Comparison of ENCODE assay signal across 19 cellular contexts in genomic region chr5:143976055-143976454, GRCh38.
DNase-seq lines count a peak whose midpoint lies in the region; ATAC-seq and TF ChIP-seq lines count a peak whose summit lies in the region.
"Had no signal": no experiment of that assay in that cellular context is flagged by ENCODE, and none has a peak within 500 bp of the region (broad histone marks: within the 10 kb centered on the region; RNA-seq: fewer than 3 reads in every experiment).

No MANE protein-coding gene starts in this region.

- no peaks in the 10 kb centered on the region for H3K9me3 Mint-ChIP-seq in GM23338
- H3K9me3 Mint-ChIP-seq: CD4-positive, alpha-beta T cell had no signal

- peaks cover 5% of the 10 kb centered on the region; the same call in 2 of the 3 replicates for H3K4me1 Mint-ChIP-seq in GM23338

- H3K9me2 ChIP-seq in GM23338 (ENCODE audit: insufficient read depth) = no peaks in the 10 kb centered on the region

- H4K20me1 ChIP-seq in GM23338 (replicated peaks; ENCODE audit: insufficient read depth) = no peaks in the 10 kb centered on the region

- H3K27ac Mint-ChIP-seq in GM23338 = no peak overlapping the region
- H3K27ac Mint-ChIP-seq: CD4-positive, alpha-beta T cell had no signal

- no peak for ATAC-seq in GM23338
- ATAC-seq in GM18867 (IDR thresholded peaks at IDR 0.05; ENCODE audit: unreplicated experiment) = no peak

- H3K27ac ChIP-seq in GM23338 (ENCODE audit: low read depth) = no peak overlapping the region
- H3K27ac ChIP-seq: PC-9, SJSA1 had no signal

- H3K27me3 Mint-ChIP-seq in GM23338 (ENCODE audit: insufficient read depth, low read depth, poor library complexity) = no peaks in the 10 kb centered on the region
- H3K27me3 Mint-ChIP-seq: CD4-positive, alpha-beta T cell had no signal

- no peak overlapping the region for H3K4me3 Mint-ChIP-seq in GM23338
- H3K4me3 Mint-ChIP-seq: CD4-positive, alpha-beta T cell had no signal

- DNase-seq in GM23338 (ENCODE audit: low spot score) (no peak), M059J (ENCODE audit: low read depth) (peak; percentile 55), foreskin fibroblast (peak; percentile 36 to 54), renal cortical epithelial cell (ENCODE audit: low read depth) (peak; percentile 47), amygdala (lab: John Stamatoyannopoulos, UW) (no peak), AG20443 (ENCODE audit: low spot score) (no peak)
- DNase-seq: BE2C; CD4-positive, alpha-beta T cell; EL; KG1; NCI-H1092 treated with DMSO at 0.1 percent for 48 hours; NCI-H187 treated with DMSO at 0.1 percent for 48 hours; NCI-H2171; NCI-H510A; NCI-H82; PC-9 had no signal

- H2AFZ ChIP-seq in GM23338 = 0 out of 2 replicates have a peak overlapping the region, but pooled peaks have one; percentile 38
- H2AFZ ChIP-seq: PC-9 had no signal

- no peaks in the 10 kb centered on the region for H3F3A ChIP-seq in GM23338 (replicated peaks; ENCODE audit: low read depth)

- H3K79me2 ChIP-seq in GM23338 (replicated peaks; ENCODE audit: insufficient read depth) = no peaks in the 10 kb centered on the region

- no peak overlapping the region for H3K4me3 ChIP-seq in GM23338
- H3K4me3 ChIP-seq in foreskin fibroblast (ENCODE audit: low read depth in 1 of 2, low read length in 2 of 2) = no peak overlapping the region
- H3K4me3 ChIP-seq: HAP-1, PC-9, SJSA1 had no signal

- TF ChIP-seq CTCF in GM23338 (conservative IDR thresholded peaks at IDR 0.05; ENCODE audit: low read depth in 2 of 2) (no peak), foreskin fibroblast (IDR thresholded peaks at IDR 0.05; ENCODE audit: low read depth, low read length) (no peak)

- no peaks in the 10 kb centered on the region for H3K27me3 ChIP-seq in GM23338 (ENCODE audit: insufficient read depth)
- H3K27me3 ChIP-seq: BE2C, SJSA1 had no signal

- no peaks in the 10 kb centered on the region for H3K4me1 ChIP-seq in GM23338 (ENCODE audit: insufficient read depth)
- H3K4me1 ChIP-seq: BE2C, HAP-1, SJSA1 had no signal

- no peaks in the 10 kb centered on the region for H3K36me3 ChIP-seq in GM23338 (ENCODE audit: insufficient read depth)
- H3K36me3 ChIP-seq: BE2C, HAP-1, SJSA1 had no signal

- H3K4me2 ChIP-seq in GM23338 = no peak overlapping the region
- H3K4me2 ChIP-seq: PC-9 had no signal

- H3K36me3 Mint-ChIP-seq in GM23338 (ENCODE audit: low read depth) = no peaks in the 10 kb centered on the region

TF ChIP-seq in GM23338, 12 proteins besides CTCF, POLR2A, EP300 and RAD21 (continues in another document):
- TF ChIP-seq EZH2phosphoT487 (IDR thresholded peaks at IDR 0.05; ENCODE audit: unreplicated experiment) (no peak), REST (IDR thresholded peaks at IDR 0.05; ENCODE audit: unreplicated experiment) (no peak), ZNF462 (CRISPR knock-in tag; IDR thresholded peaks at IDR 0.05) (no peak), STAT1 (IDR thresholded peaks at IDR 0.05; ENCODE audit: unreplicated experiment) (no peak), ZNF114 (CRISPR knock-in tag; IDR thresholded peaks at IDR 0.05) (no peak), ETS1 (IDR thresholded peaks at IDR 0.05) (no peak), ZNF331 (CRISPR knock-in tag; IDR thresholded peaks at IDR 0.05; ENCODE audit: low read depth) (no peak), CREB1 (CRISPR knock-in tag; IDR thresholded peaks at IDR 0.05; ENCODE audit: low read depth) (no peak), EZH2 (IDR thresholded peaks at IDR 0.05; ENCODE audit: low read depth, unreplicated experiment) (no peak), NANOG (IDR thresholded peaks at IDR 0.05; ENCODE audit: borderline replicate concordance) (no peak), POLR2AphosphoS5 (IDR thresholded peaks at IDR 0.05; ENCODE audit: low read depth) (no peak)

Comparison
In these comparisons a context has a peak if more than half of its experiments do, and no peak if none do; other contexts are left out.
1. DNase-seq: peak in M059J (single experiment), foreskin fibroblast (2 of 2) and renal cortical epithelial cell (single experiment); none in GM23338 (single experiment), amygdala (0 of 56) and AG20443 (single experiment).